ENCODE assay signal across 20 cellular contexts in genomic region chr10:80392250-80392649, GRCh38. TPM values are rescaled to one million over a fixed set of nuclear protein-coding genes. Genes with fewer than 3 reads are reported as not detected.
DNase-seq lines count a peak whose midpoint lies in the region; ATAC-seq and TF ChIP-seq lines count a peak whose summit lies in the region.
"Had no signal": no experiment of that assay in that cellular context is flagged by ENCODE, and none has a peak within 500 bp of the region (broad histone marks: within the 10 kb centered on the region; RNA-seq: fewer than 3 reads in every experiment).

No MANE protein-coding gene starts in this region.

- no peaks in the 10 kb centered on the region for H3K9me2 ChIP-seq in GM23248 (ENCODE audit: insufficient read depth)

- H4K20me1 ChIP-seq in GM23248 (ENCODE audit: insufficient read depth) = no peaks in the 10 kb centered on the region
- H4K20me1 ChIP-seq: BLaER1 had no signal

- H3K79me2 ChIP-seq in GM23248 (ENCODE audit: insufficient read depth) = no peaks in the 10 kb centered on the region

- no peak overlapping the region for H2AFZ ChIP-seq in GM23248

- H3K4me3 ChIP-seq in GM23248 (no peak overlapping the region), choroid plexus epithelial cell (ENCODE audit: low read depth, low read length) (no peak overlapping the region), left lung (no peak overlapping the region), esophagus squamous epithelium (no peak overlapping the region)
- H3K4me3 ChIP-seq: BLaER1, Peyer's patch, SK-N-MC had no signal

- no peak for TF ChIP-seq POLR2A in esophagus squamous epithelium (IDR thresholded peaks at IDR 0.05)

- H3K4me2 ChIP-seq in GM23248 (ENCODE audit: unreplicated experiment) = no peak overlapping the region
- H3K4me2 ChIP-seq: BLaER1 had no signal

- H3K27ac ChIP-seq in GM23248 (no peak overlapping the region), left lung (no peak overlapping the region), esophagus squamous epithelium (no peak overlapping the region)
- H3K27ac ChIP-seq: BLaER1, Peyer's patch, SK-N-MC had no signal

- TF ChIP-seq CTCF in choroid plexus epithelial cell (conservative IDR thresholded peaks at IDR 0.05; ENCODE audit: low read depth, low read length) (no peak), left lung (IDR thresholded peaks at IDR 0.05) (no peak), osteocyte (IDR thresholded peaks at IDR 0.05) (no peak), esophagus squamous epithelium (IDR thresholded peaks at IDR 0.05) (no peak)

- WGBS in GM23248 (ENCODE audit: low coverage in 1 of 2, low lambda C conversion rate in 2 of 2, missing lambda C conversion rate in 2 of 2), 2 experiments = 26 to 28% methylated on average over 6 of the region's 6 CpGs
- 56 to 67% methylated on average over 6 of the region's 6 CpGs for WGBS in esophagus squamous epithelium, 2 donors

- ATAC-seq in left lung (peak; percentile 42), HG02798 (IDR thresholded peaks at IDR 0.05; ENCODE audit: poor library complexity, unreplicated experiment) (no peak)

- H3K9me3 Mint-ChIP-seq in osteocyte (ENCODE audit: unreplicated experiment) = no peaks in the 10 kb centered on the region

- H3K27me3 Mint-ChIP-seq in osteocyte (ENCODE audit: unreplicated experiment) = peaks cover 14% of the 10 kb centered on the region

- H3K9me3 ChIP-seq in GM23248 (ENCODE audit: low read depth) = no peaks in the 10 kb centered on the region
- H3K9me3 ChIP-seq in left lung = no peaks in the 10 kb centered on the region
- no peaks in the 10 kb centered on the region for H3K9me3 ChIP-seq in esophagus squamous epithelium
- H3K9me3 ChIP-seq: BLaER1, Peyer's patch had no signal

- H3F3A ChIP-seq in GM23248 (ENCODE audit: insufficient read depth) = no peaks in the 10 kb centered on the region

- no peak overlapping the region for H3K27ac Mint-ChIP-seq in osteocyte (ENCODE audit: unreplicated experiment)
- H3K27ac Mint-ChIP-seq: H9 had no signal

- H3K4me1 ChIP-seq in GM23248 (ENCODE audit: insufficient read depth) (no peaks in the 10 kb centered on the region), left lung (peaks cover 4 to 16% of the 10 kb centered on the region in 2 donors), esophagus squamous epithelium (peaks cover 5 to 41% (median 18%) of the 10 kb centered on the region in 3 donors)

- peaks cover 16% of the 10 kb centered on the region for H3K4me1 Mint-ChIP-seq in osteocyte (ENCODE audit: unreplicated experiment)
- H3K4me1 Mint-ChIP-seq: H9 had no signal

- no peak overlapping the region for H3K4me3 Mint-ChIP-seq in osteocyte (ENCODE audit: unreplicated experiment)
- H3K4me3 Mint-ChIP-seq: H9 had no signal

- H3K36me3 ChIP-seq in GM23248 (ENCODE audit: low read depth) (no peaks in the 10 kb centered on the region), left lung (no peaks in the 10 kb centered on the region), esophagus squamous epithelium (no peaks in the 10 kb centered on the region)
- H3K36me3 ChIP-seq: BLaER1, Peyer's patch had no signal

- peak; percentile 9 for DNase-seq in GM23248
- peak; percentile 46 for DNase-seq in NOMO-1 treated with dmso at 0.1 percent for 144 hours (lab: John Stamatoyannopoulos, UW; ENCODE audit: unreplicated experiment)
- DNase-seq in choroid plexus epithelial cell (ENCODE audit: low read depth) = peak; percentile 34
- DNase-seq in left lung = no peak
- no peak for DNase-seq in stimulated activated CD4-positive, alpha-beta T cell treated with anti-CD3 and anti-CD28 coated beads, Interleukin-12 subunit alpha, Interleukin-12 subunit beta, amount 100 ng/mL, for 4 hours
- no peak for DNase-seq in osteocyte (ENCODE audit: extremely low spot score, unreplicated experiment)
- DNase-seq in esophagus squamous epithelium (lab: John Stamatoyannopoulos, UW) = no peak
- DNase-seq: DMS79, H9, NCI-H1417, NCI-H187, NCI-H2107, NCI-H510A, NCI-H748 treated with DMSO at 0.1 percent for 48 hours, Peyer's patch had no signal

- H3K27me3 ChIP-seq in GM23248 (replicated peaks; ENCODE audit: insufficient read depth) = 0 out of 2 replicates have a peak, but pooled peaks cover 3% of the 10 kb centered on the region
- H3K27me3 ChIP-seq in left lung = no peaks in the 10 kb centered on the region
- no peaks in the 10 kb centered on the region for H3K27me3 ChIP-seq in esophagus squamous epithelium
- H3K27me3 ChIP-seq: BLaER1, Peyer's patch had no signal

- in situ Hi-C loops in GM23248 (cut with MboI) = no loop called here

- H3K9ac ChIP-seq in GM23248 = no peak overlapping the region
- H3K9ac ChIP-seq: BLaER1 had no signal

- H3K36me3 Mint-ChIP-seq in osteocyte (ENCODE audit: unreplicated experiment) = no peaks in the 10 kb centered on the region

- intact Hi-C loops in left lung (cut with DNase I) (no loop called here), esophagus squamous epithelium (cut with DNase I) (no loop called here)

RNA-seq across cellular contexts. Expression of gene PRXL2A, which starts 16.1 kb away (rescaled TPM):
- not detected in 2 replicates for total RNA-seq in GM23248 (2014; rRNA removed; shearing (Covaris generic))
- polyA plus RNA-seq in GM23248 (2016; fragmentation: Nextera tagmentation; extraction: Ambion mirVana) = 0.15 TPM in 1 of 2 replicates, not detected in the other
- total RNA-seq in left lung (10 to 100 TPM; 46.2 to 50.1 TPM), osteocyte (56.8 and 59.2 TPM in 2 replicates), esophagus squamous epithelium (100 to 1,000 TPM in 2 of 4 donors, 10 to 100 TPM in 2; 68.0 to 185 (median 103) TPM)
- total RNA-seq: LHCN-M2 had no signal

RNA-seq across cellular contexts. Expression of gene DYDC2, which starts 35.7 kb away (rescaled TPM):
- total RNA-seq in GM23248 (2014; rRNA removed; shearing (Covaris generic)) = not detected in 2 replicates
- polyA plus RNA-seq in GM23248 (2016; fragmentation: Nextera tagmentation; extraction: Ambion mirVana) = not detected in 2 replicates
- 1 to 10 TPM in 1 of 2 donors, not detected in 1; 3.0 TPM for total RNA-seq in left lung
- not detected in 2 replicates for total RNA-seq in osteocyte
- under 1 TPM in 1 of 4 donors, not detected in 3; 0.15 TPM for total RNA-seq in esophagus squamous epithelium
- total RNA-seq: A673, LHCN-M2 had no signal

RNA-seq across cellular contexts. Expression of gene DYDC1, which starts 35.7 kb away (rescaled TPM):
- total RNA-seq in GM23248 (2014; rRNA removed; shearing (Covaris generic)) = not detected in 2 replicates
- not detected in 2 replicates for polyA plus RNA-seq in GM23248 (2016; fragmentation: Nextera tagmentation; extraction: Ambion mirVana)
- total RNA-seq in left lung (under 1 TPM in 1 of 2 donors, not detected in 1; 0.50 TPM), osteocyte (not detected in 2 replicates), esophagus squamous epithelium (not detected)
- total RNA-seq: A673, H9, LHCN-M2, Peyer's patch had no signal

Comparison
In these comparisons a context has a peak if more than half of its experiments do, and no peak if none do; other contexts are left out.
1. DNase-seq: peak in GM23248 (single experiment), NOMO-1 treated with dmso at 0.1 percent for 144 hours (single experiment) and choroid plexus epithelial cell (single experiment); none in left lung (0 of 2), stimulated activated CD4-positive, alpha-beta T cell treated with anti-CD3 and anti-CD28 coated beads, Interleukin-12 subunit alpha, Interleukin-12 subunit beta, amount 100 ng/mL, for 4 hours (single experiment), osteocyte (single experiment) and esophagus squamous epithelium (single experiment).
2. RNA of gene PRXL2A, which starts 16.1 kb away (total RNA-seq): 68.0 to 185 TPM in esophagus squamous epithelium, 56.8 to 59.2 TPM in osteocyte and 46.2 to 50.1 TPM in left lung; not detected in GM23248; every median in the first group is over 10 times any median in the second.